ENCODE assay signal across 6 cellular contexts in the genomic region with DNA sequence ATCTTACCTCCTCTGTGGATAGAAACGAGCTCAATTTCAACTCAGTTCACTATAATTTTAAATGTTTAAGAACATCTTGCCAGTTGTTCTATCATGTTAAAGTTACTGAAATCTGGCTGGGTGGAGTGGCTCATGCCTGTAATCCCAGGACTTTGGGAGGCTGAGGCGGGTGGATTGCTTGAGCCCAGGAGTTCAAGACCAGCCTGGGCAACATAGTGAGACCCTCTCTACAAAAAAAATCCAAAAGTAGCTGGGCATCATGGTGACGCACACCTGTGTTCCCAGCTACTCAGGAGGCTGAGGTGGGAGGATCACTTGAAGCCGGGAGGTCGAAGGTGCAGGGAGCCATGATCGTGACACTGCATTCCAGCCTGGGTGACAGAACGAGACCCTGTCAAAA. TPM values are rescaled to one million over a fixed set of nuclear protein-coding genes. Genes with fewer than 3 reads are reported as not detected.
DNase-seq lines count a peak whose midpoint lies in the region; ATAC-seq and TF ChIP-seq lines count a peak whose summit lies in the region.
"Not testable (repeated sequence)": the region's sequence is repeated elsewhere in the genome, so short reads cannot be mapped to it uniquely, and the experiment has no call there.

No MANE protein-coding gene starts in this region.

- POLR2A ChIA-PET in HEK293 (lab: Yijun Ruan, JAX) = not testable (repeated sequence)
- POLR2A ChIA-PET in OCI-LY7 (lab: Charles Lee) (interaction anchor here (0.6 to 1.3 kb wide), 6 partner anchors 8 to 18 kb away, joined by 3 to 13 read pairs (median 3); no protein-coding TSS in a partner anchor), WTC11 (lab: Charles Lee) (interaction anchor here (0.8 kb wide), 1 partner anchor 29 kb away, joined by 3 read pairs; no protein-coding TSS in a partner anchor)

- H3K9me3 ChIP-seq in HEK293 (ENCODE audit: control insufficient read depth, insufficient read depth, low read depth, low read length); OCI-LY7 (ENCODE audit: low read length); upper lobe of right lung: not testable (repeated sequence)

- TF ChIP-seq CTCF in HEK293 (tag by site-specific recombination; IDR thresholded peaks at IDR 0.05); OCI-LY7 (conservative IDR thresholded peaks at IDR 0.05; ENCODE audit: low read length); WTC11 (IDR thresholded peaks at IDR 0.05); upper lobe of right lung (IDR thresholded peaks at IDR 0.05): not testable (repeated sequence)

- H3K36me3 ChIP-seq in HEK293 (ENCODE audit: control insufficient read depth in 2 of 2, insufficient read depth in 1 of 2, low read length in 2 of 2); upper lobe of right lung: not testable (repeated sequence)
- H3K36me3 ChIP-seq in OCI-LY7 (ENCODE audit: insufficient read depth, low read length) = peaks cover 81% of the 10 kb centered on the region

- H3K4me1 ChIP-seq in HEK293 (ENCODE audit: control insufficient read depth, insufficient read depth, low read length); upper lobe of right lung: not testable (repeated sequence)
- peaks cover 60% of the 10 kb centered on the region for H3K4me1 ChIP-seq in OCI-LY7 (ENCODE audit: insufficient read depth, low read length, poor library complexity, severe bottlenecking)

- H3K27me3 ChIP-seq in upper lobe of right lung = not testable (repeated sequence)

- not testable (repeated sequence) for H3K27ac ChIP-seq in HEK293 (ENCODE audit: extremely low read depth, low read depth, low read length); upper lobe of right lung
- peak overlapping the region; percentile 22 for H3K27ac ChIP-seq in OCI-LY7 (ENCODE audit: low read depth, low read length, poor library complexity, severe bottlenecking)

- not testable (repeated sequence) for ATAC-seq in WTC11, upper lobe of right lung

- H3K4me2 ChIP-seq in OCI-LY7 (ENCODE audit: low read length) = peak overlapping the region; percentile 32; the same call in 1 of the 2 replicates

- not testable (repeated sequence) for H3K4me3 ChIP-seq in HEK293 (ENCODE audit: low read depth, low read length); OCI-LY7 (ENCODE audit: low read depth, low read length, poor library complexity, severe bottlenecking); upper lobe of right lung

- BruUV-seq in OCI-LY7 (replicated peaks; lab: Mats Ljungman, UMichigan) = not testable (repeated sequence)

- H3K4me1 Mint-ChIP-seq in WTC11 = peaks cover 35% of the 10 kb centered on the region

- not testable (repeated sequence) for DNase-seq in OCI-LY7 (ENCODE audit: low spot score); WTC11 (ENCODE audit: low spot score)
- DNase-seq in mesenteric fat pad (ENCODE audit: low spot score) (peak; percentile 8), posterior vena cava (ENCODE audit: low spot score) (peak; percentile 19), upper lobe of right lung (peak; percentile 12)

- H2AFZ ChIP-seq in OCI-LY7 (ENCODE audit: low read length) = not testable (repeated sequence)

- intact Hi-C loops in OCI-LY7 (cut with micrococcal nuclease; ENCODE audit: unreplicated experiment); posterior vena cava (cut with DNase I); upper lobe of right lung (cut with DNase I): not testable (repeated sequence)

- H4K20me1 ChIP-seq in OCI-LY7 (ENCODE audit: insufficient read depth, low read length) = peaks cover 12% of the 10 kb centered on the region

- H3K9me3 Mint-ChIP-seq in WTC11 = not testable (repeated sequence)

- not testable (repeated sequence) for H3K9me2 ChIP-seq in OCI-LY7 (ENCODE audit: insufficient read depth, low read length)

- peaks cover 12% of the 10 kb centered on the region for H3K36me3 Mint-ChIP-seq in WTC11

- H3K27me3 Mint-ChIP-seq in WTC11 (ENCODE audit: low read depth) = not testable (repeated sequence)

- CTCF ChIA-PET in HEK293 (lab: Yijun Ruan, JAX) = interaction anchor here (0.5 to 0.6 kb wide), 2 partner anchors 13 to 19 kb away, joined by 3 read pairs; no protein-coding TSS in a partner anchor
- CTCF ChIA-PET in OCI-LY7 (lab: Charles Lee; ENCODE audit: unreplicated experiment); WTC11 (lab: Charles Lee): not testable (repeated sequence)

- H3K79me2 ChIP-seq in OCI-LY7 (ENCODE audit: insufficient read depth, low read depth, low read length) = peaks cover 100% of the 10 kb centered on the region

- H3K4me3 Mint-ChIP-seq in WTC11 = not testable (repeated sequence)

- H3K27ac Mint-ChIP-seq in WTC11 = not testable (repeated sequence)

TF ChIP-seq in HEK293, 187 proteins besides CTCF, POLR2A, EP300 and RAD21:
- TF ChIP-seq, protein P1, sequence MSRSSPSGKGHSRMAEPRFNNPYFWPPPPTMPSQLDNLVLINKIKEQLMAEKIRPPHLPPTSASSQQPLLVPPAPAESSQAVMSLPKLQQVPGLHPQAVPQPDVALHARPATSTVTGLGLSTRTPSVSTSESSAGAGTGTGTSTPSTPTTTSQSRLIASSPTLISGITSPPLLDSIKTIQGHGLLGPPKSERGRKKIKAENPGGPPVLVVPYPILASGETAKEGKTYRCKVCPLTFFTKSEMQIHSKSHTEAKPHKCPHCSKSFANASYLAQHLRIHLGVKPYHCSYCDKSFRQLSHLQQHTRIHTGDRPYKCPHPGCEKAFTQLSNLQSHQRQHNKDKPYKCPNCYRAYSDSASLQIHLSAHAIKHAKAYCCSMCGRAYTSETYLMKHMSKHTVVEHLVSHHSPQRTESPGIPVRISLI (tag by site-specific recombination; IDR thresholded peaks at IDR 0.05) = 0 out of 2 replicates have a peak, but pooled peaks have one; percentile 21
- TF ChIP-seq ZNF121 (tag by site-specific recombination; IDR thresholded peaks at IDR 0.05) = 0 out of 2 replicates have a peak, but pooled peaks have one; percentile 60
TF ChIP-seq in HEK293: peak in this region for 2; not testable (repeated sequence) for 185.

TF ChIP-seq in WTC11, 78 proteins besides CTCF, POLR2A, EP300 and RAD21:
- TF ChIP-seq ZNF121 (CRISPR knock-in tag; IDR thresholded peaks at IDR 0.05) = peak; percentile 76; the same call in 1 of the 2 replicates

RNA-seq across cellular contexts. Expression of a gene that starts 20.0 kb away (rescaled TPM):
- total RNA-seq in OCI-LY7 (2014; rRNA removed; shearing (Covaris generic)) = 131 and 143 TPM in 2 replicates
- total RNA-seq in OCI-LY7 (2022) (199 and 247 TPM in 2 replicates), WTC11 (2021) (64.3 to 77.1 TPM (median 76.1 TPM) in 3 replicates), mesenteric fat pad (115 TPM), posterior vena cava (100 to 1,000 TPM in 1 of 2 donors, 10 to 100 TPM in 1; 87.6 to 120 TPM), upper lobe of right lung (132 TPM)
